Comparison of ENCODE assay signal across 15 cellular contexts in genomic region chr1:234953655-234954420, GRCh38.
DNase-seq lines count a peak whose midpoint lies in the region; ATAC-seq, FAIRE-seq and TF ChIP-seq lines count a peak whose summit lies in the region.
"Had no signal": no experiment of that assay in that cellular context is flagged by ENCODE, and none has a peak within 500 bp of the region (broad histone marks: within the 10 kb centered on the region; RNA-seq: fewer than 3 reads in every experiment).

No MANE protein-coding gene starts in this region.

- peak overlapping the region in 1 of 3 donors; percentile 0 for H3K9ac ChIP-seq in skeletal muscle tissue (ENCODE audit: low read depth in 1 of 3, low read length in 3 of 3)

- no peaks in the 10 kb centered on the region for H3K36me3 Mint-ChIP-seq in T-helper 17 cell (ENCODE audit: low read depth)
- H3K36me3 Mint-ChIP-seq in glutamatergic neuron (ENCODE audit: unreplicated experiment), result peaks cover 8% of the 10 kb centered on the region

- no peak for TF ChIP-seq CTCF in glutamatergic neuron (IDR thresholded peaks at IDR 0.05; ENCODE audit: partially characterized antibody, unreplicated experiment)

- H3K27me3 Mint-ChIP-seq in T-helper 17 cell, result no peaks in the 10 kb centered on the region
- H3K27me3 Mint-ChIP-seq in glutamatergic neuron (ENCODE audit: unreplicated experiment), result peaks cover 11% of the 10 kb centered on the region
- H3K27me3 Mint-ChIP-seq: IgD-negative memory B cell had no signal

- DNase-seq in GM12891 (ENCODE audit: insufficient read length, low spot score), result no peak
- DNase-seq in T-helper 17 cell, result no peak
- DNase-seq in glutamatergic neuron, result no peak
- DNase-seq in A172 (ENCODE audit: low spot score), result no peak
- DNase-seq: DMS 273 treated with DMSO at 0.1 percent for 48 hours, dorsolateral prefrontal cortex, left ventricle myocardium superior, NCI-H1436 treated with DMSO at 0.1 percent for 48 hours, stomach had no signal

- peaks cover 16% of the 10 kb centered on the region for H3K9me3 Mint-ChIP-seq in glutamatergic neuron (ENCODE audit: unreplicated experiment)
- H3K9me3 Mint-ChIP-seq: IgD-negative memory B cell had no signal

- FAIRE-seq in GM12891 (lab: Jason Lieb, UNC), result peak; percentile 52

- TF ChIP-seq POLR2A in GM12891 (IDR thresholded peaks at IDR 0.05; ENCODE audit: low read depth, low read length), result no peak

- no peaks in the 10 kb centered on the region for H3K27me3 ChIP-seq in skeletal muscle tissue (ENCODE audit: control insufficient read depth in 3 of 3, insufficient read depth in 3 of 3, low read length in 3 of 3)
- H3K27me3 ChIP-seq: dorsolateral prefrontal cortex, gastroesophageal sphincter, stomach had no signal

- H3K36me3 ChIP-seq in skeletal muscle tissue (ENCODE audit: control insufficient read depth in 3 of 3, insufficient read depth in 3 of 3, low read length in 3 of 3), result no peaks in the 10 kb centered on the region
- H3K36me3 ChIP-seq: gastroesophageal sphincter, stomach had no signal

- peaks cover 17% of the 10 kb centered on the region for H3K4me1 Mint-ChIP-seq in T-helper 17 cell
- H3K4me1 Mint-ChIP-seq in glutamatergic neuron (ENCODE audit: low read depth, unreplicated experiment), result peaks cover 31% of the 10 kb centered on the region

- peak overlapping the region; percentile 75 for H3K27ac ChIP-seq in skeletal muscle tissue (ENCODE audit: low read depth, low read length)

- H3K4me3 Mint-ChIP-seq in T-helper 17 cell (no peak overlapping the region), glutamatergic neuron (ENCODE audit: unreplicated experiment) (peak overlapping the region; percentile 44)

- peaks cover 25 to 37% (median 29%) of the 10 kb centered on the region in 3 donors for H3K4me1 ChIP-seq in skeletal muscle tissue (ENCODE audit: control insufficient read depth in 3 of 3, insufficient read depth in 3 of 3, low read length in 3 of 3)

- no peak overlapping the region for H3K4me3 ChIP-seq in skeletal muscle tissue (ENCODE audit: low read length in 3 of 3)
- H3K4me3 ChIP-seq: dorsolateral prefrontal cortex, gastroesophageal sphincter, stomach had no signal

- H3K27ac Mint-ChIP-seq in T-helper 17 cell (peak overlapping the region; percentile 94), glutamatergic neuron (ENCODE audit: unreplicated experiment) (peak overlapping the region; percentile 98)

- H3K9me3 ChIP-seq in T-helper 17 cell (ENCODE audit: control insufficient read depth, low read length, poor library complexity, severe bottlenecking) (no peaks in the 10 kb centered on the region), skeletal muscle tissue (ENCODE audit: control insufficient read depth in 3 of 3, low read length in 3 of 3) (no peaks in the 10 kb centered on the region)

- ATAC-seq in T-helper 17 cell (no peak), HG03457 (IDR thresholded peaks at IDR 0.05; ENCODE audit: unreplicated experiment) (no peak), HG02973 (IDR thresholded peaks at IDR 0.05; ENCODE audit: unreplicated experiment) (no peak)
- ATAC-seq: gastroesophageal sphincter, HCT116, left ventricle myocardium superior had no signal

TF ChIP-seq in GM12891, 5 proteins besides CTCF, POLR2A, EP300 and RAD21:
- TF ChIP-seq SPI1 (IDR thresholded peaks at IDR 0.05; ENCODE audit: low read depth, low read length) (no peak), POU2F2 (IDR thresholded peaks at IDR 0.05; ENCODE audit: low read depth, low read length) (no peak), PAX5 (IDR thresholded peaks at IDR 0.05; ENCODE audit: insufficient read depth, low read length, severe bottlenecking) (no peak), POLR2AphosphoS5 (IDR thresholded peaks at IDR 0.05; ENCODE audit: low read depth, low read length) (no peak), TAF1 (IDR thresholded peaks at IDR 0.05; ENCODE audit: low read depth, low read length) (peak; percentile 78)
